1 cellular context compared by ENCODE assay signal in the genomic region with DNA sequence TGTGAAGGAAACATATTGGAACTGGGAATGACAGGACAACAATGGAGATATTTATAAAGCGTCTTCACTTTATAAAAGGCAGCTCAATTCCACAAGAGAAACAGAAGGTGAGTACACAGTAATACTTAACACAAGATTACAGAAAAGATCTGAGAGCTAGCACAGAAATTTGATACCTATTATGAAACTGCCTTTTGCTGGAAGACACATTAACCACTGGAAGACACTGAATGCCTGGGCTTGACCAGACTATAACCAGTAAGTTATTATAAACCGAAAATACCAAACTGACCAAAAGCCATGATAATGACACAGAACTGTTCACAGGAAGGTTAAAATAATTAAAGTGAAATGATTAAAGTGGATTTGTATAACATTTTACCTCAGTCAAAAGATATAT.
TF ChIP-seq lines count a peak whose summit lies in the region.

No MANE protein-coding gene starts in this region.

TF ChIP-seq in IMR-90, 13 proteins besides CTCF, POLR2A, EP300 and RAD21 (continued from another document):
- no peak for TF ChIP-seq CEBPB (IDR thresholded peaks at IDR 0.05; ENCODE audit: low read depth, low read length)
